Comparison of ENCODE assay signal across 22 cellular contexts in genomic region chr5:75622564-75622963, GRCh38. TPM values are rescaled to one million over a fixed set of nuclear protein-coding genes. Genes with fewer than 3 reads are reported as not detected.
DNase-seq lines count a peak whose midpoint lies in the region; ATAC-seq, FAIRE-seq and TF ChIP-seq lines count a peak whose summit lies in the region.
"Had no signal": no experiment of that assay in that cellular context is flagged by ENCODE, and none has a peak within 500 bp of the region (broad histone marks: within the 10 kb centered on the region; RNA-seq: fewer than 3 reads in every experiment).

No MANE protein-coding gene starts in this region.

- H3K4me2 ChIP-seq in keratinocyte (ENCODE audit: control insufficient read depth, extremely low read depth, insufficient read depth, low read depth, low read length) (peak overlapping the region; percentile 54), smooth muscle cell (no peak overlapping the region)

- no peaks in the 10 kb centered on the region for H3K79me2 ChIP-seq in keratinocyte (ENCODE audit: control insufficient read depth, insufficient read depth, low read length)
- H3K79me2 ChIP-seq in smooth muscle cell (ENCODE audit: low read depth) = no peaks in the 10 kb centered on the region

- 73% methylated on average over 4 of the region's 4 CpGs for WGBS in smooth muscle cell (ENCODE audit: low lambda C conversion rate)

- no peak overlapping the region for H3K27ac Mint-ChIP-seq in HFFc6
- H3K27ac Mint-ChIP-seq: natural killer cell, type B pancreatic cell had no signal

- no peaks in the 10 kb centered on the region for H3K36me3 Mint-ChIP-seq in HFFc6 (ENCODE audit: low read depth)
- H3K36me3 Mint-ChIP-seq: natural killer cell, type B pancreatic cell had no signal

- peaks cover 8% of the 10 kb centered on the region for H3F3A ChIP-seq in smooth muscle cell (ENCODE audit: low read depth)

- H3K4me1 ChIP-seq in keratinocyte (ENCODE audit: control insufficient read depth, extremely low read depth, insufficient read depth, low read length) = peaks cover 41% of the 10 kb centered on the region
- H3K4me1 ChIP-seq in smooth muscle cell (ENCODE audit: low read depth) = no peaks in the 10 kb centered on the region
- H3K4me1 ChIP-seq: left ventricle myocardium inferior had no signal

- POLR2A ChIA-PET in RWPE1 (lab: Yijun Ruan, JAX; ENCODE audit: low non-redundant PET) = no interaction called here

- dilution Hi-C loops in keratinocyte (cut with MboI; ENCODE audit: extremely low pct_ligation_motif_present, low sequenced_read_pairs) = no loop called here

- H4K20me1 ChIP-seq in keratinocyte (ENCODE audit: control insufficient read depth, extremely low read depth, insufficient read depth, low read length) = no peaks in the 10 kb centered on the region
- H4K20me1 ChIP-seq in smooth muscle cell (ENCODE audit: low read depth) = no peaks in the 10 kb centered on the region

- H3K36me3 ChIP-seq in keratinocyte (ENCODE audit: control insufficient read depth in 2 of 2, extremely low read depth in 1 of 2, insufficient read depth in 2 of 2, low read length in 2 of 2) = no peaks in the 10 kb centered on the region
- H3K36me3 ChIP-seq in smooth muscle cell (ENCODE audit: low read depth) = no peaks in the 10 kb centered on the region
- H3K36me3 ChIP-seq: adrenal gland, heart right ventricle, left ventricle myocardium inferior had no signal

- ATAC-seq in HG02938 (IDR thresholded peaks at IDR 0.05; ENCODE audit: unreplicated experiment) = no peak
- ATAC-seq in HG02884 (IDR thresholded peaks at IDR 0.05; ENCODE audit: unreplicated experiment) = no peak
- ATAC-seq: heart right ventricle, natural killer cell, right cardiac atrium, Right ventricle myocardium inferior had no signal

- CTCF ChIA-PET in RWPE1 (lab: Yijun Ruan, JAX) = interaction anchor here (0.6 to 1.0 kb wide), 3 partner anchors 17 to 35 kb away, joined by 3 read pairs; no protein-coding TSS in a partner anchor

- H3K27ac ChIP-seq in RWPE1 = no peak overlapping the region
- H3K27ac ChIP-seq in keratinocyte (ENCODE audit: control insufficient read depth, insufficient read depth, low read length) = peak overlapping the region; percentile 68
- peak overlapping the region; percentile 35 for H3K27ac ChIP-seq in smooth muscle cell (ENCODE audit: low read depth)
- H3K27ac ChIP-seq: adrenal gland, coronary artery, heart right ventricle, left ventricle myocardium inferior had no signal

- H3K4me3 ChIP-seq in keratinocyte (ENCODE audit: control insufficient read depth in 2 of 3, extremely low read depth in 1 of 3, insufficient read depth in 2 of 3, low read depth in 1 of 3, low read length in 3 of 3) = no peak overlapping the region
- H3K4me3 ChIP-seq in smooth muscle cell = no peak overlapping the region
- H3K4me3 ChIP-seq: adrenal gland, coronary artery, heart right ventricle, left ventricle myocardium inferior had no signal

- H2AFZ ChIP-seq in keratinocyte (ENCODE audit: control insufficient read depth, low read length) (no peak overlapping the region), smooth muscle cell (ENCODE audit: low read depth) (no peak overlapping the region)

- peak; percentile 86 for DNase-seq in HT-29 (ENCODE audit: low spot score)
- peak; percentile 90 for DNase-seq in RWPE1 (ENCODE audit: low spot score)
- peak; percentile 84 for DNase-seq in keratinocyte (ENCODE audit: low read depth, low spot score)
- no peak for DNase-seq in smooth muscle cell (lab: John Stamatoyannopoulos, UW; ENCODE audit: unreplicated experiment)
- no peak for DNase-seq in HFFc6
- no peak for DNase-seq in amygdala (lab: John Stamatoyannopoulos, UW)
- DNase-seq: activated CD4-positive, alpha-beta T cell treated with anti-CD3 and anti-CD28 coated beads, Interleukin-2, amount 50 U/mL, for 1 hour; activated T-cell treated with anti-CD3 and anti-CD28 coated beads, Interleukin-2, amount 50 U/mL, for 48 hours; adrenal gland; AML-193; heart right ventricle; left ventricle myocardium inferior; natural killer cell; NCI-H2081 treated with DMSO at 0.1 percent for 48 hours; right cardiac atrium; stimulated activated CD4-positive, alpha-beta T cell treated with anti-CD3 and anti-CD28 coated beads, Interleukin-4, amount 100 ng/mL, for 1 hour; T-helper 9 cell had no signal

- TF ChIP-seq CTCF in RWPE1 (conservative IDR thresholded peaks at IDR 0.05; ENCODE audit: low read depth) (no peak), keratinocyte (optimal IDR thresholded peaks at IDR 0.05 in 1 of 3, IDR thresholded peaks at IDR 0.05 in 1 of 3, conservative IDR thresholded peaks at IDR 0.05 in 1 of 3; ENCODE audit: extremely low read depth in 1 of 3, insufficient read depth in 2 of 3, low read length in 3 of 3) (no peak), smooth muscle cell (IDR thresholded peaks at IDR 0.05; ENCODE audit: borderline replicate concordance, insufficient read depth, poor library complexity, severe bottlenecking) (no peak), HFFc6 (IDR thresholded peaks at IDR 0.05) (no peak)

- no peaks in the 10 kb centered on the region for H3K9me1 ChIP-seq in keratinocyte (ENCODE audit: control insufficient read depth, extremely low read depth, insufficient read depth, low read length)

- H3K27me3 Mint-ChIP-seq in HFFc6 (ENCODE audit: insufficient read depth) = no peaks in the 10 kb centered on the region
- H3K27me3 Mint-ChIP-seq: type B pancreatic cell had no signal

- H3K9me3 ChIP-seq in keratinocyte (ENCODE audit: control insufficient read depth, low read depth, low read length) = no peaks in the 10 kb centered on the region
- H3K9me3 ChIP-seq in smooth muscle cell (replicated peaks; ENCODE audit: low read depth) = no peaks in the 10 kb centered on the region
- H3K9me3 ChIP-seq: heart right ventricle, left ventricle myocardium inferior had no signal

- peaks cover 17% of the 10 kb centered on the region for H3K4me1 Mint-ChIP-seq in HFFc6 (ENCODE audit: low read depth)
- H3K4me1 Mint-ChIP-seq: natural killer cell had no signal

- peak; percentile 98 for FAIRE-seq in keratinocyte (lab: Jason Lieb, UNC)

- no peaks in the 10 kb centered on the region for H3K9me3 Mint-ChIP-seq in HFFc6
- H3K9me3 Mint-ChIP-seq: natural killer cell, type B pancreatic cell had no signal

- no peak overlapping the region for H3K4me3 Mint-ChIP-seq in HFFc6
- H3K4me3 Mint-ChIP-seq: natural killer cell, type B pancreatic cell had no signal

- H3K9ac ChIP-seq in keratinocyte (ENCODE audit: control insufficient read depth, extremely low read depth, insufficient read depth, low read length) (peak overlapping the region; percentile 35), smooth muscle cell (ENCODE audit: low read depth) (no peak overlapping the region)

- H3K27me3 ChIP-seq in keratinocyte (ENCODE audit: control insufficient read depth, extremely low read depth, insufficient read depth, low read length) (no peaks in the 10 kb centered on the region), smooth muscle cell (ENCODE audit: low read depth) (no peaks in the 10 kb centered on the region)
- H3K27me3 ChIP-seq: adrenal gland, heart right ventricle had no signal

RNA-seq across cellular contexts. Expression of gene ANKDD1B, which starts 11.3 kb away (rescaled TPM):
- total RNA-seq in HT-29 (2014; rRNA removed; shearing (Covaris generic)) = 0.44 and 2.7 TPM in 2 replicates
- polyA plus RNA-seq in keratinocyte (0.27 to 1.4 TPM (median 1.1 TPM) in 3 replicates), smooth muscle cell (0.47 TPM in 1 of 2 replicates, not detected in the other)
- polyA plus RNA-seq in keratinocyte (2011; ENCODE audit: low read depth) = 1.4 TPM
- polyA plus RNA-seq in keratinocyte (2011; cell fraction: cytosol; rRNA removed) = 0.13 and 0.22 TPM in 2 replicates
- 4.5 and 5.2 TPM in 2 replicates for polyA plus RNA-seq in keratinocyte (2011; cell fraction: nucleus; rRNA removed)
- 0.06 and 1.4 TPM in 2 replicates for polyA plus RNA-seq in keratinocyte (2012; ENCODE audit: low replicate concordance)
- polyA minus RNA-seq in keratinocyte = 1.8 to 2.3 TPM in 2 of 3 replicates, not detected in the other
- not detected for polyA minus RNA-seq in keratinocyte (2011; cell fraction: cytosol; rRNA and poly(A)+ RNA removed)
- 3.4 and 12.6 TPM in 2 replicates for polyA minus RNA-seq in keratinocyte (2011; cell fraction: nucleus; rRNA and poly(A)+ RNA removed)
- 0.18 and 0.31 TPM in 2 replicates for total RNA-seq in smooth muscle cell
- total RNA-seq in HFFc6 (2021; fragmentation: NEBNext Ultra II Directional; extraction: Animal tissue kit (Norgen Biotek cat#: 25700)) = under 1 TPM in 5 of 6 experiments, not detected in 1; 0.09 to 0.17 (median 0.14) TPM

Comparison
In these comparisons a context has a peak if more than half of its experiments do, and no peak if none do; other contexts are left out.
1. DNase-seq: peak in HT-29 (single experiment), RWPE1 (single experiment) and keratinocyte (single experiment); none in smooth muscle cell (single experiment), HFFc6 (single experiment) and amygdala (0 of 56).